Comparison of ENCODE assay signal across 11 cellular contexts in genomic region chr14:75246546-75247285, GRCh38. TPM values are rescaled to one million over a fixed set of nuclear protein-coding genes. Genes with fewer than 3 reads are reported as not detected.
A peak's percentile ranks its signal among the peaks of the same experiment; 100 is the strongest.
DNase-seq lines count a peak whose midpoint lies in the region; ATAC-seq and TF ChIP-seq lines count a peak whose summit lies in the region.
"Had no signal": no experiment of that assay in that cellular context is flagged by ENCODE, and none has a peak within 500 bp of the region (broad histone marks: within the 10 kb centered on the region; RNA-seq: fewer than 3 reads in every experiment).

No MANE protein-coding gene starts in this region.

- DNase-seq in activated CD4-positive, alpha-beta T cell treated with anti-CD3 and anti-CD28 coated beads, Interleukin-2, amount 10 ng/mL, durations not matched to agents 24 days and 14 days = no peak
- no peak for DNase-seq in activated CD4-positive, alpha-beta T cell treated with anti-CD3 and anti-CD28 coated beads for 4 hours
- DNase-seq in GM23338 (ENCODE audit: low spot score) = no peak
- DNase-seq in activated naive CD8-positive, alpha-beta T cell treated with anti-CD3 and anti-CD28 coated beads for 36 hours = no peak
- DNase-seq in osteoblast (ENCODE audit: insufficient read length, low spot score, missing footprints) = peak; percentile 55
- DNase-seq in smooth muscle cell (lab: John Stamatoyannopoulos, UW; ENCODE audit: unreplicated experiment) = no peak
- DNase-seq in ACHN = no peak
- DNase-seq: activated CD4-positive, CD25-positive, alpha-beta regulatory T cell treated with anti-CD3 and anti-CD28 coated beads, Interleukin-2, amount 50 U/mL, for 72 hours; H9 had no signal

- H3K79me2 ChIP-seq in GM23338 (replicated peaks; ENCODE audit: insufficient read depth) (no peaks in the 10 kb centered on the region), osteoblast (ENCODE audit: insufficient read depth, low read length) (no peaks in the 10 kb centered on the region), smooth muscle cell (ENCODE audit: low read depth) (no peaks in the 10 kb centered on the region)
- H3K79me2 ChIP-seq: hepatocyte had no signal

- H3K9me3 Mint-ChIP-seq in activated CD4-positive, alpha-beta T cell treated with anti-CD3 and anti-CD28 coated beads, Interleukin-2, amount 10 ng/mL, durations not matched to agents 24 days and 14 days = no peaks in the 10 kb centered on the region
- H3K9me3 Mint-ChIP-seq in GM23338 = no peaks in the 10 kb centered on the region; the same call in 2 of the 3 replicates
- H3K9me3 Mint-ChIP-seq in activated naive CD8-positive, alpha-beta T cell treated with anti-CD3 and anti-CD28 coated beads for 36 hours = no peaks in the 10 kb centered on the region
- H3K9me3 Mint-ChIP-seq: H9 had no signal

- in situ Hi-C loops in ACHN (cut with HindIII; ENCODE audit: low pct_ligation_motif_present, low pct_unique_long_range_greater_than_20kb, low sequenced_read_pairs) = no loop called here

- peak overlapping the region; percentile 55 for H3K4me3 Mint-ChIP-seq in activated CD4-positive, alpha-beta T cell treated with anti-CD3 and anti-CD28 coated beads, Interleukin-2, amount 10 ng/mL, durations not matched to agents 24 days and 14 days
- no peak overlapping the region for H3K4me3 Mint-ChIP-seq in GM23338
- no peak overlapping the region for H3K4me3 Mint-ChIP-seq in activated naive CD8-positive, alpha-beta T cell treated with anti-CD3 and anti-CD28 coated beads for 36 hours
- H3K4me3 Mint-ChIP-seq: H9 had no signal

- H3K9me2 ChIP-seq in GM23338 (ENCODE audit: insufficient read depth) = no peaks in the 10 kb centered on the region

- peaks cover 13% of the 10 kb centered on the region; the same call in 1 of the 2 replicates for H3K4me1 ChIP-seq in GM23338 (ENCODE audit: insufficient read depth)
- no peaks in the 10 kb centered on the region for H3K4me1 ChIP-seq in osteoblast (ENCODE audit: insufficient read depth, low read length)
- no peaks in the 10 kb centered on the region for H3K4me1 ChIP-seq in smooth muscle cell (ENCODE audit: low read depth)

- H3K36me3 ChIP-seq in GM23338 (ENCODE audit: insufficient read depth) (no peaks in the 10 kb centered on the region), osteoblast (ENCODE audit: insufficient read depth, low read length) (no peaks in the 10 kb centered on the region), smooth muscle cell (ENCODE audit: low read depth) (no peaks in the 10 kb centered on the region)

- H3K36me3 Mint-ChIP-seq in activated CD4-positive, alpha-beta T cell treated with anti-CD3 and anti-CD28 coated beads, Interleukin-2, amount 10 ng/mL, durations not matched to agents 24 days and 14 days (ENCODE audit: low read depth) = no peaks in the 10 kb centered on the region
- H3K36me3 Mint-ChIP-seq in GM23338 (ENCODE audit: low read depth) = no peaks in the 10 kb centered on the region
- H3K36me3 Mint-ChIP-seq in activated naive CD8-positive, alpha-beta T cell treated with anti-CD3 and anti-CD28 coated beads for 36 hours = no peaks in the 10 kb centered on the region

- H3K4me1 Mint-ChIP-seq in activated CD4-positive, alpha-beta T cell treated with anti-CD3 and anti-CD28 coated beads, Interleukin-2, amount 10 ng/mL, durations not matched to agents 24 days and 14 days = peaks cover 45% of the 10 kb centered on the region
- H3K4me1 Mint-ChIP-seq in GM23338 = peaks cover 24% of the 10 kb centered on the region
- peaks cover 46% of the 10 kb centered on the region for H3K4me1 Mint-ChIP-seq in activated naive CD8-positive, alpha-beta T cell treated with anti-CD3 and anti-CD28 coated beads for 36 hours

- ATAC-seq in GM23338 = no peak
- no peak for ATAC-seq in GM19455 (IDR thresholded peaks at IDR 0.05; ENCODE audit: unreplicated experiment)

- H2AFZ ChIP-seq in GM23338 (peak overlapping the region; percentile 76; the same call in 1 of the 2 replicates), osteoblast (ENCODE audit: low read length) (no peak overlapping the region), smooth muscle cell (ENCODE audit: low read depth) (no peak overlapping the region)
- H2AFZ ChIP-seq: hepatocyte had no signal

- H3K9me3 ChIP-seq in osteoblast (ENCODE audit: low read depth, low read length) (no peaks in the 10 kb centered on the region), smooth muscle cell (replicated peaks; ENCODE audit: low read depth) (no peaks in the 10 kb centered on the region)

- intact Hi-C loops in activated CD4-positive, alpha-beta T cell treated with anti-CD3 and anti-CD28 coated beads, Interleukin-2, amount 10 ng/mL, durations not matched to agents 24 days and 14 days (cut with micrococcal nuclease) = loop anchor here (1.0 to 5.0 kb wide), 4 partner anchors 114 to 629 kb away; no protein-coding TSS in a partner anchor

- H3K4me3 ChIP-seq in GM23338 (no peak overlapping the region), osteoblast (ENCODE audit: insufficient read depth, low read length) (no peak overlapping the region), smooth muscle cell (no peak overlapping the region)
- H3K4me3 ChIP-seq: hepatocyte had no signal

- WGBS in smooth muscle cell (ENCODE audit: low lambda C conversion rate) = 89% methylated on average over 7 of the region's 7 CpGs

- H3K27ac Mint-ChIP-seq in activated CD4-positive, alpha-beta T cell treated with anti-CD3 and anti-CD28 coated beads, Interleukin-2, amount 10 ng/mL, durations not matched to agents 24 days and 14 days = peak overlapping the region; percentile 69
- no peak overlapping the region; the same call in 1 of the 2 replicates for H3K27ac Mint-ChIP-seq in GM23338
- H3K27ac Mint-ChIP-seq in activated naive CD8-positive, alpha-beta T cell treated with anti-CD3 and anti-CD28 coated beads for 36 hours = peak overlapping the region; percentile 74

- TF ChIP-seq CTCF in GM23338 (conservative IDR thresholded peaks at IDR 0.05; ENCODE audit: low read depth in 2 of 2) (no peak), osteoblast (IDR thresholded peaks at IDR 0.05; ENCODE audit: extremely low read depth, low read depth, low read length) (no peak), smooth muscle cell (IDR thresholded peaks at IDR 0.05; ENCODE audit: borderline replicate concordance, insufficient read depth, poor library complexity, severe bottlenecking) (no peak)

- H3K27me3 ChIP-seq in GM23338 (ENCODE audit: insufficient read depth) = no peaks in the 10 kb centered on the region
- H3K27me3 ChIP-seq in osteoblast (ENCODE audit: insufficient read depth, low read length) = peaks cover 2% of the 10 kb centered on the region
- H3K27me3 ChIP-seq in smooth muscle cell (ENCODE audit: low read depth) = no peaks in the 10 kb centered on the region
- H3K27me3 ChIP-seq: hepatocyte had no signal

- no peaks in the 10 kb centered on the region for H3F3A ChIP-seq in GM23338 (replicated peaks; ENCODE audit: low read depth)
- no peaks in the 10 kb centered on the region for H3F3A ChIP-seq in smooth muscle cell (ENCODE audit: low read depth)

- no peak overlapping the region for H3K4me2 ChIP-seq in GM23338
- H3K4me2 ChIP-seq in osteoblast (ENCODE audit: insufficient read depth, low read length) = no peak overlapping the region
- no peak overlapping the region for H3K4me2 ChIP-seq in smooth muscle cell
- H3K4me2 ChIP-seq: hepatocyte had no signal

- peaks cover 34% of the 10 kb centered on the region for H3K27me3 Mint-ChIP-seq in activated CD4-positive, alpha-beta T cell treated with anti-CD3 and anti-CD28 coated beads, Interleukin-2, amount 10 ng/mL, durations not matched to agents 24 days and 14 days
- peaks cover 2% of the 10 kb centered on the region for H3K27me3 Mint-ChIP-seq in GM23338 (ENCODE audit: insufficient read depth, low read depth, poor library complexity)
- H3K27me3 Mint-ChIP-seq in activated naive CD8-positive, alpha-beta T cell treated with anti-CD3 and anti-CD28 coated beads for 36 hours = no peaks in the 10 kb centered on the region

- H3K27ac ChIP-seq in GM23338 (ENCODE audit: low read depth) (no peak overlapping the region), osteoblast (ENCODE audit: low read depth, low read length) (no peak overlapping the region), smooth muscle cell (ENCODE audit: low read depth) (no peak overlapping the region)
- H3K27ac ChIP-seq: hepatocyte had no signal

- no peak overlapping the region for H3K9ac ChIP-seq in smooth muscle cell (ENCODE audit: low read depth)

- no peaks in the 10 kb centered on the region for H4K20me1 ChIP-seq in GM23338 (replicated peaks; ENCODE audit: insufficient read depth)
- H4K20me1 ChIP-seq in osteoblast (ENCODE audit: insufficient read depth, low read length) = no peaks in the 10 kb centered on the region
- H4K20me1 ChIP-seq in smooth muscle cell (ENCODE audit: low read depth) = no peaks in the 10 kb centered on the region

TF ChIP-seq in GM23338, 12 proteins besides CTCF, POLR2A, EP300 and RAD21 (continues in another document):
- no peak for TF ChIP-seq POLR2AphosphoS5 (IDR thresholded peaks at IDR 0.05; ENCODE audit: low read depth)

RNA-seq across cellular contexts. Expression of gene FOS, which starts 31.9 kb away (rescaled TPM):
- 26.5 and 29.6 TPM in 2 replicates for total RNA-seq in activated CD4-positive, alpha-beta T cell treated with anti-CD3 and anti-CD28 coated beads, Interleukin-2, amount 10 ng/mL, durations not matched to agents 24 days and 14 days
- 39.7 and 47.3 TPM in 2 replicates for total RNA-seq in GM23338 (2014; rRNA removed; shearing (Covaris generic))
- polyA plus RNA-seq in GM23338 (2016; fragmentation: Nextera tagmentation; extraction: Ambion mirVana) = 48.6 and 54.8 TPM in 2 replicates
- 10 to 100 TPM; 19.5 to 20.0 TPM for total RNA-seq in activated naive CD8-positive, alpha-beta T cell treated with anti-CD3 and anti-CD28 coated beads for 36 hours
- 42.3 and 63.6 TPM in 2 replicates for total RNA-seq in osteoblast
- 1,280 and 1,300 TPM in 2 replicates for total RNA-seq in smooth muscle cell
- polyA plus RNA-seq in smooth muscle cell = 1,543 and 1,567 TPM in 2 replicates

Comparison
In these comparisons a context has a peak if more than half of its experiments do, and no peak if none do; other contexts are left out.
1. RNA of gene FOS, which starts 31.9 kb away (total RNA-seq): 1,280 to 1,300 TPM in smooth muscle cell; 39.7 to 47.3 TPM in GM23338, 42.3 to 63.6 TPM in osteoblast, 26.5 to 29.6 TPM in activated CD4-positive, alpha-beta T cell treated with anti-CD3 and anti-CD28 coated beads, Interleukin-2, amount 10 ng/mL, durations not matched to agents 24 days and 14 days and 19.5 to 20.0 TPM in activated naive CD8-positive, alpha-beta T cell treated with anti-CD3 and anti-CD28 coated beads for 36 hours; every median in the first group is over 10 times any median in the second.